ENCODE assay signal across 8 cellular contexts in genomic region chr11:65571420-65571819, GRCh38. TPM values are rescaled to one million over a fixed set of nuclear protein-coding genes. Genes with fewer than 3 reads are reported as not detected.
DNase-seq lines count a peak whose midpoint lies in the region; ATAC-seq and TF ChIP-seq lines count a peak whose summit lies in the region.

No MANE protein-coding gene starts in this region.

- peak overlapping the region; percentile 91 for H3K4me3 ChIP-seq in GM12865 (ENCODE audit: low read depth, low read length)
- H3K4me3 ChIP-seq in SK-N-MC: peak overlapping the region; percentile 98
- H3K4me3 ChIP-seq in esophagus squamous epithelium: peak overlapping the region in 3 of 4 donors; percentile 80 to 92 (median 87)
- peak overlapping the region; percentile 99 for H3K4me3 ChIP-seq in psoas muscle

- no peak for ATAC-seq in psoas muscle
- no peak for ATAC-seq in HG02798 (IDR thresholded peaks at IDR 0.05; ENCODE audit: poor library complexity, unreplicated experiment)

- H3K27me3 ChIP-seq in esophagus squamous epithelium (no peaks in the 10 kb centered on the region), psoas muscle (ENCODE audit: insufficient read depth in 3 of 3, low read length in 2 of 3) (no peaks in the 10 kb centered on the region)

- TF ChIP-seq POLR2A in esophagus squamous epithelium (IDR thresholded peaks at IDR 0.05): no peak

- H3K9ac ChIP-seq in SK-N-MC (ENCODE audit: insufficient read length): no peak overlapping the region

- H3K27ac ChIP-seq in SK-N-MC: no peak overlapping the region
- peak overlapping the region; percentile 96 to 99 (median 98) for H3K27ac ChIP-seq in esophagus squamous epithelium
- peak overlapping the region; percentile 98 for H3K27ac ChIP-seq in psoas muscle

- H3K9me3 ChIP-seq in SK-N-MC (ENCODE audit: low read depth, low read length): no peaks in the 10 kb centered on the region
- no peaks in the 10 kb centered on the region for H3K9me3 ChIP-seq in esophagus squamous epithelium
- H3K9me3 ChIP-seq in psoas muscle: no peaks in the 10 kb centered on the region

- H3K4me1 ChIP-seq in esophagus squamous epithelium (peaks cover 48 to 86% (median 53%) of the 10 kb centered on the region in 3 donors), psoas muscle (peaks cover 53% of the 10 kb centered on the region)

- peaks cover 4% of the 10 kb centered on the region; the same call in 1 of the 2 replicates for H3K36me3 ChIP-seq in SK-N-MC (ENCODE audit: insufficient read depth, low read length)
- H3K36me3 ChIP-seq in esophagus squamous epithelium: peaks cover 0 to 20% (median 0%) of the 10 kb centered on the region in 3 donors
- H3K36me3 ChIP-seq in psoas muscle (ENCODE audit: insufficient read depth in 1 of 2, low read depth in 1 of 2): peaks cover 0 to 12% of the 10 kb centered on the region in 2 donors

- WGBS in esophagus squamous epithelium, 2 donors: 72% methylated on average over 5 of the region's 9 CpGs; no CpG with 5 or more reads in 1 of the 2 donors
- WGBS in psoas muscle, 3 donors: 51 to 65% (median 54%) methylated on average over 7 to 9 of the region's 9 CpGs

- TF ChIP-seq CTCF in GM12865 (IDR thresholded peaks at IDR 0.05; ENCODE audit: insufficient read depth, low read depth, low read length, missing control alignments) (no peak), esophagus squamous epithelium (IDR thresholded peaks at IDR 0.05) (no peak), psoas muscle (IDR thresholded peaks at IDR 0.05) (no peak)

- no peak for DNase-seq in GM12865 (ENCODE audit: low read depth)
- no peak for DNase-seq in SK-N-MC (ENCODE audit: low read depth, low spot score)
- DNase-seq in esophagus squamous epithelium (lab: John Stamatoyannopoulos, UW): no peak
- DNase-seq in psoas muscle: no peak
- DNase-seq in stimulated activated CD4-positive, alpha-beta T cell treated with anti-CD3 and anti-CD28 coated beads, Interleukin-4, amount 100 ng/mL, for 4 hours: no peak
- DNase-seq in SK-N-DZ (ENCODE audit: low spot score): no peak
- DNase-seq in NCI-H187 treated with DMSO at 0.1 percent for 48 hours (lab: John Stamatoyannopoulos, UW): no peak

- intact Hi-C loops in esophagus squamous epithelium (cut with DNase I): loop anchor here (5.0 kb wide), 1 partner anchor 34 kb away; no protein-coding TSS in a partner anchor
- intact Hi-C loops in psoas muscle (cut with DNase I): loop anchor here (5.0 kb wide), 2 partner anchors 36 to 41 kb away; partner anchors contain the start of gene MAP3K11 (in 1 of the 2)

RNA-seq across cellular contexts. Expression of gene FAM89B, which starts 0.9 kb away (rescaled TPM):
- total RNA-seq in esophagus squamous epithelium (10 to 100 TPM; 12.0 to 44.1 (median 23.9) TPM), psoas muscle (100 to 1,000 TPM in 1 of 4 donors, 10 to 100 TPM in 3; 59.0 to 110 (median 66.9) TPM)
- 100 to 1,000 TPM in 1 of 3 donors, 10 to 100 TPM in 2; 66.9 to 112 (median 67.4) TPM for polyA plus RNA-seq in psoas muscle
- polyA plus RNA-seq in SK-N-DZ (2014; cell fraction: cytosol; rRNA removed): 59.4 and 85.8 TPM in 2 replicates
- polyA plus RNA-seq in SK-N-DZ (2014; cell fraction: nucleus; rRNA removed): 44.3 and 61.6 TPM in 2 replicates

RNA-seq across cellular contexts. Expression of gene ZNRD2, which starts 1.1 kb away (rescaled TPM):
- total RNA-seq in esophagus squamous epithelium (10 to 100 TPM; 33.2 to 48.0 (median 40.0) TPM), psoas muscle (10 to 100 TPM; 31.6 to 43.5 (median 38.0) TPM)
- 100 to 1,000 TPM in 1 of 3 donors, 10 to 100 TPM in 2; 58.8 to 118 (median 94.2) TPM for polyA plus RNA-seq in psoas muscle
- 68.9 and 74.6 TPM in 2 replicates for polyA plus RNA-seq in SK-N-DZ (2014; cell fraction: cytosol; rRNA removed)
- 51.2 and 87.1 TPM in 2 replicates for polyA plus RNA-seq in SK-N-DZ (2014; cell fraction: nucleus; rRNA removed)

RNA-seq across cellular contexts. Expression of gene EHBP1L1, which starts 4.4 kb away (rescaled TPM):
- 100 to 1,000 TPM in 1 of 4 donors, 10 to 100 TPM in 3; 46.5 to 101 (median 87.4) TPM for total RNA-seq in esophagus squamous epithelium
- total RNA-seq in psoas muscle: 100 to 1,000 TPM; 208 to 345 (median 282) TPM
- 100 to 1,000 TPM; 114 to 177 (median 170) TPM for polyA plus RNA-seq in psoas muscle
- 4.4 and 10.3 TPM in 2 replicates for polyA plus RNA-seq in SK-N-DZ (2014; cell fraction: cytosol; rRNA removed)
- 6.3 and 10.7 TPM in 2 replicates for polyA plus RNA-seq in SK-N-DZ (2014; cell fraction: nucleus; rRNA removed)

RNA-seq across cellular contexts. Expression of gene LTBP3, which starts 13.3 kb away (rescaled TPM):
- total RNA-seq in esophagus squamous epithelium: 10 to 100 TPM; 28.1 to 87.5 (median 54.0) TPM
- total RNA-seq in psoas muscle: 10 to 100 TPM; 27.9 to 82.3 (median 51.4) TPM
- 10 to 100 TPM; 12.7 to 19.2 (median 17.2) TPM for polyA plus RNA-seq in psoas muscle
- 7.7 and 11.5 TPM in 2 replicates for polyA plus RNA-seq in SK-N-DZ (2014; cell fraction: cytosol; rRNA removed)
- polyA plus RNA-seq in SK-N-DZ (2014; cell fraction: nucleus; rRNA removed): 41.4 and 60.9 TPM in 2 replicates

RNA-seq across cellular contexts. Expression of gene KCNK7, which starts 24.2 kb away (rescaled TPM):
- 10 to 100 TPM in 3 of 4 donors, 1 to 10 TPM in 1; 5.5 to 22.5 (median 15.2) TPM for total RNA-seq in esophagus squamous epithelium
- under 1 TPM in 3 of 4 donors, not detected in 1; 0.19 to 0.56 (median 0.27) TPM for total RNA-seq in psoas muscle
- polyA plus RNA-seq in psoas muscle: 1 to 10 TPM in 1 of 3 donors, under 1 TPM in 2; 0.22 to 1.4 (median 0.99) TPM
- 0.19 and 0.38 TPM in 2 replicates for polyA plus RNA-seq in SK-N-DZ (2014; cell fraction: cytosol; rRNA removed)
- 1.6 and 2.0 TPM in 2 replicates for polyA plus RNA-seq in SK-N-DZ (2014; cell fraction: nucleus; rRNA removed)
